Comparison of ENCODE assay signal across 24 cellular contexts in genomic region chr2:57893800-57894199, GRCh38.
"Had no signal": no experiment of that assay in that cellular context is flagged by ENCODE, and none has a peak within 500 bp of the region (broad histone marks: within the 10 kb centered on the region; RNA-seq: fewer than 3 reads in every experiment).

No MANE protein-coding gene starts in this region.

- H3K27ac ChIP-seq: PC-9, RWPE1 had no signal

- ATAC-seq: activated CD8-positive, alpha-beta T cell treated with anti-CD3 and anti-CD28 coated beads, Interleukin-2, amount 10 ng/mL, durations not matched to agents 7 days and 5 days had no signal

- H3K9ac ChIP-seq: SK-N-SH had no signal

- FAIRE-seq: bronchial epithelial cell, RCC 7860, TTC549 had no signal

- H3K4me3 ChIP-seq: PC-9 had no signal

- H2AFZ ChIP-seq: PC-9 had no signal

- H3K4me2 ChIP-seq: PC-9, SK-N-SH had no signal

- H3K9me3 ChIP-seq: SK-N-SH had no signal

- DNase-seq: activated CD4-positive, alpha-beta T cell treated with anti-CD3 and anti-CD28 coated beads, Interleukin-2, amount 10 ng/mL, durations not matched to agents 24 days and 14 days; activated CD4-positive, alpha-beta T cell treated with anti-CD3 and anti-CD28 coated beads, Interleukin-2, amount 50 U/mL, for 4 hours; activated CD8-positive, alpha-beta T cell treated with anti-CD3 and anti-CD28 coated beads, Interleukin-2, amount 10 ng/mL, durations not matched to agents 7 days and 5 days; activated gamma-delta T cell; activated naive CD4-positive, alpha-beta T cell treated with Interleukin-2 at 50 U/mL for 16 hours; activated naive CD8-positive, alpha-beta T cell treated with anti-CD3 and anti-CD28 coated beads, Interleukin-2, amount 10 ng/mL, durations not matched to agents 7 days and 5 days; activated T-cell treated with anti-CD3 and anti-CD28 coated beads, Interleukin-2, amount 50 U/mL, for 24 hours; caudate nucleus; cerebellar nuclear complex; NCI-H1105; NCI-H1417 treated with DMSO at 0.1 percent for 48 hours; NCI-H2029; NCI-H345; NCI-H510A; NCI-H526; NCI-H748 treated with DMSO at 0.1 percent for 48 hours; NK-92 treated with Interleukin-12 subunit alpha and Interleukin-12 subunit beta, amount 100 ng/mL, for 24 hours; PC-9; Right ventricle myocardium superior; SK-N-SH had no signal
